In the genomic region with DNA sequence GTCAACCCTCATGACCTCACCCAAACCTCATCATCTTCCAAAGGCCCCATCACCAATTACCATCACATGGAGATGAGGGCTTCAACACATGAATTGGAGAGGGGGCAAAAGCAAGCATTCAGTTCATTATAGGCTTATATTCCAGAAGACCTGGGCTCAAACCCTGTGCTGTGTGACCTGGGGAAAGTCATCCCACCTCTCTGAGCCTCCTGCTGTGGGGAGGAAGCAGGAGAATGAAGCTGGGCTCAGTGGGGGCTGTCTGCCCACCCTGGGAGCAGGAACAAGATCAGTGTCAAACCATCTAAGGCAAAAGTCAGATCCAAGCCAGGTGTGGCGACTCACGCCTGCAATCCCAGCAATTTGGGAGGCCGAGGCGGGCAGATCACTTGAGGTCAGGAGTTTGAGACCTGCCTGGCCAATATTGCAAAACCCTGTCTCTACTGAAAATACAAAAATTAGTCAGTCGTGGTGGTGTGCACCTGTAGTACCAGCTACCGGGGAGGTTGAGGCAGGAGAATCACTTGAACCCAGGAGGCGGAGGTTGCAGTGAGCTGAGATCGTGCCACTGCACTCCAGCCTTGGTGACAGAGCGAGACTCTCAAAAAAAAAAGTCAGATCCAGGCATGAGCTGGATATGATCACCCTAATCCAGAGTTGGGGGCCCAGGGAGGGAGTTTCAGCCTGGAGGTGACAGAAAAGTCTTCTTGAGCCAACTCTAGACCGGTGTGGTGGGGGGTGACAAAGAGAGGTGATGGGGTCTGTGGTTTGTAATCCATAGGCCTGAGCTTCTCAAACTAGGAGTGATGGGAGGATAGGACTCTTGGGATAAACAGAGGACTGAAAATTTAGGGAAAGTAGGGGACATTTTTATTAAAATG, we compare ENCODE assay signal across 8 cellular contexts. TPM values are rescaled to one million over a fixed set of nuclear protein-coding genes. Genes with fewer than 3 reads are reported as not detected.
DNase-seq lines count a peak whose midpoint lies in the region; ATAC-seq and TF ChIP-seq lines count a peak whose summit lies in the region.

No MANE protein-coding gene starts in this region.

- H3K27ac Mint-ChIP-seq in activated CD4-positive, alpha-beta T cell treated with anti-CD3 and anti-CD28 coated beads, Interleukin-2, amount 10 ng/mL, durations not matched to agents 24 days and 14 days = peak overlapping the region; percentile 89
- peak overlapping the region; percentile 83 for H3K27ac Mint-ChIP-seq in activated naive CD8-positive, alpha-beta T cell

- H3K4me1 ChIP-seq in lower lobe of right lung (peaks cover 64% of the 10 kb centered on the region), thoracic aorta (ENCODE audit: control insufficient read depth in 1 of 2, low read depth in 2 of 2) (peaks cover 25 to 63% of the 10 kb centered on the region in 2 donors), BE2C (peaks cover 3% of the 10 kb centered on the region)

- intact Hi-C loops in activated CD4-positive, alpha-beta T cell treated with anti-CD3 and anti-CD28 coated beads, Interleukin-2, amount 10 ng/mL, durations not matched to agents 24 days and 14 days (cut with micrococcal nuclease) = loop anchor here (5.0 to 10.0 kb wide), 3 partner anchors 123 to 250 kb away; partner anchors contain the start of genes AP1M1 and KLF2
- intact Hi-C loops in lower lobe of right lung (cut with DNase I) = no loop called here

- H3K27ac ChIP-seq in lower lobe of right lung = peak overlapping the region; percentile 100
- H3K27ac ChIP-seq in thoracic aorta = peak overlapping the region; percentile 99 to 100

- H3K27me3 ChIP-seq in lower lobe of right lung (ENCODE audit: low read depth) (no peaks in the 10 kb centered on the region), thoracic aorta (replicated peaks; ENCODE audit: insufficient read depth) (no peaks in the 10 kb centered on the region), BE2C (no peaks in the 10 kb centered on the region)

- H3K9me3 ChIP-seq in lower lobe of right lung (no peaks in the 10 kb centered on the region), thoracic aorta (no peaks in the 10 kb centered on the region), BE2C (no peaks in the 10 kb centered on the region)

- H3K36me3 ChIP-seq in lower lobe of right lung = no peaks in the 10 kb centered on the region
- H3K36me3 ChIP-seq in thoracic aorta = peaks cover 8% of the 10 kb centered on the region
- no peaks in the 10 kb centered on the region for H3K36me3 ChIP-seq in BE2C

- TF ChIP-seq CTCF in lower lobe of right lung (IDR thresholded peaks at IDR 0.05) = no peak
- TF ChIP-seq CTCF in thoracic aorta (IDR thresholded peaks at IDR 0.05) = no peak
- no peak for TF ChIP-seq CTCF in BE2C (IDR thresholded peaks at IDR 0.05; ENCODE audit: low read depth, low read length)

- no peaks in the 10 kb centered on the region for H3K27me3 Mint-ChIP-seq in activated CD4-positive, alpha-beta T cell treated with anti-CD3 and anti-CD28 coated beads, Interleukin-2, amount 10 ng/mL, durations not matched to agents 24 days and 14 days
- H3K27me3 Mint-ChIP-seq in activated naive CD8-positive, alpha-beta T cell = no peaks in the 10 kb centered on the region

- no peak for DNase-seq in activated CD4-positive, alpha-beta T cell treated with anti-CD3 and anti-CD28 coated beads, Interleukin-2, amount 10 ng/mL, durations not matched to agents 24 days and 14 days
- DNase-seq in activated CD4-positive, alpha-beta T cell treated with anti-CD3 and anti-CD28 coated beads, Interleukin-2, amount 50 U/mL, for 1 hour = no peak
- peak; percentile 24 for DNase-seq in lower lobe of right lung
- no peak for DNase-seq in thoracic aorta (ENCODE audit: low spot score)
- DNase-seq in midbrain (lab: John Stamatoyannopoulos, UW) = no peak
- no peak for DNase-seq in BE2C
- DNase-seq in NCI-H2171 treated with DMSO at 0.1 percent for 48 hours (lab: John Stamatoyannopoulos, UW) = no peak

- no peak overlapping the region for H3K4me3 ChIP-seq in lower lobe of right lung
- peak overlapping the region; percentile 94 for H3K4me3 ChIP-seq in thoracic aorta
- no peak overlapping the region for H3K4me3 ChIP-seq in BE2C (ENCODE audit: low read depth, low read length)

- H3K9me3 Mint-ChIP-seq in activated CD4-positive, alpha-beta T cell treated with anti-CD3 and anti-CD28 coated beads, Interleukin-2, amount 10 ng/mL, durations not matched to agents 24 days and 14 days = no peaks in the 10 kb centered on the region
- H3K9me3 Mint-ChIP-seq in activated naive CD8-positive, alpha-beta T cell (ENCODE audit: low read depth) = no peaks in the 10 kb centered on the region

- peaks cover 17% of the 10 kb centered on the region for H3K36me3 Mint-ChIP-seq in activated CD4-positive, alpha-beta T cell treated with anti-CD3 and anti-CD28 coated beads, Interleukin-2, amount 10 ng/mL, durations not matched to agents 24 days and 14 days (ENCODE audit: low read depth)
- no peaks in the 10 kb centered on the region for H3K36me3 Mint-ChIP-seq in activated naive CD8-positive, alpha-beta T cell

- no peak for ATAC-seq in lower lobe of right lung
- ATAC-seq in thoracic aorta (ENCODE audit: insufficient number of reproducible peaks, low FRiP score, low read depth) = no peak

- H3K4me3 Mint-ChIP-seq in activated CD4-positive, alpha-beta T cell treated with anti-CD3 and anti-CD28 coated beads, Interleukin-2, amount 10 ng/mL, durations not matched to agents 24 days and 14 days = peak overlapping the region; percentile 79
- peak overlapping the region; percentile 86 for H3K4me3 Mint-ChIP-seq in activated naive CD8-positive, alpha-beta T cell

- peaks cover 53% of the 10 kb centered on the region for H3K4me1 Mint-ChIP-seq in activated CD4-positive, alpha-beta T cell treated with anti-CD3 and anti-CD28 coated beads, Interleukin-2, amount 10 ng/mL, durations not matched to agents 24 days and 14 days
- peaks cover 58% of the 10 kb centered on the region for H3K4me1 Mint-ChIP-seq in activated naive CD8-positive, alpha-beta T cell (ENCODE audit: low read depth)

RNA-seq across cellular contexts. Expression of gene TPM4, which starts 1.6 kb away (rescaled TPM):
- total RNA-seq in activated CD4-positive, alpha-beta T cell treated with anti-CD3 and anti-CD28 coated beads, Interleukin-2, amount 10 ng/mL, durations not matched to agents 24 days and 14 days = 283 and 291 TPM in 2 replicates
- total RNA-seq in lower lobe of right lung (319 TPM), thoracic aorta (1,000 to 10,000 TPM in 1 of 2 donors, 100 to 1,000 TPM in 1; 964 to 1,096 TPM)
- polyA plus RNA-seq in BE2C (2012; ENCODE audit: insufficient read depth, insufficient read length, low read depth) = 144 TPM

RNA-seq across cellular contexts. Expression of gene RAB8A, which starts 37.0 kb away (rescaled TPM):
- total RNA-seq in activated CD4-positive, alpha-beta T cell treated with anti-CD3 and anti-CD28 coated beads, Interleukin-2, amount 10 ng/mL, durations not matched to agents 24 days and 14 days = 227 and 247 TPM in 2 replicates
- 110 TPM for total RNA-seq in lower lobe of right lung
- 10 to 100 TPM; 40.5 to 41.5 TPM for total RNA-seq in thoracic aorta
- 101 TPM for polyA plus RNA-seq in BE2C (2012; ENCODE audit: insufficient read depth, insufficient read length, low read depth)
